18 cellular contexts compared by ENCODE assay signal in the genomic region with DNA sequence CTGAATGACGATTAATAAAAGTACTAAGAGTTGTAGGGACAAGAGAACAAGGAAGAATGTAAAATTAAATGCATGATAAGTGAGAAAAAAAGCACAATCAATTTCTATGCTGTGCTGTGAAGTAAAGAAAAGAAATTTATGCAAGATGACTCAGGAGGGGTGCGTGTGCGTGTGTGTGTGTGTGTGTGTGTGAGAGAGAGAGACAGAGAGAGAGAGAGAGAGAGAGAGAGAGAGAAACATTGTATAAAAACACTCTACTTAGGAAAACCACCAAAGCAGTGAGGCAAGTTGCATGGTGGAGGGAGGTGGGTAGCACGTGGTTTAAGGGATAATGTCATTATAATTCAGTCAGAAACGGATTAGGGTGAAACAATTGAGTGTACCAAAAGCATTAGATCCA.
DNase-seq lines count a peak whose midpoint lies in the region; ATAC-seq, FAIRE-seq and TF ChIP-seq lines count a peak whose summit lies in the region.
"Had no signal": no experiment of that assay in that cellular context is flagged by ENCODE, and none has a peak within 500 bp of the region (broad histone marks: within the 10 kb centered on the region; RNA-seq: fewer than 3 reads in every experiment).

No MANE protein-coding gene starts in this region.

- no peak for FAIRE-seq in H1 (lab: Jason Lieb, UNC)

- H3K4me3 ChIP-seq in H1 (ENCODE audit: extremely low read depth in 1 of 4, insufficient read depth in 2 of 4, low read depth in 3 of 4, low read length in 4 of 4), result no peak overlapping the region
- H3K4me3 ChIP-seq in mesenchymal stem cell (ENCODE audit: insufficient read depth in 1 of 2, low read depth in 1 of 2, low read length in 2 of 2), result no peak overlapping the region
- H3K4me3 ChIP-seq in heart left ventricle, result no peak overlapping the region

- H3K36me3 ChIP-seq in H1 (ENCODE audit: control insufficient read depth in 2 of 4, insufficient read depth in 4 of 4, low read length in 3 of 4), result no peaks in the 10 kb centered on the region
- H3K36me3 ChIP-seq in mesenchymal stem cell (ENCODE audit: control insufficient read depth in 1 of 2, insufficient read depth in 2 of 2, low read depth in 1 of 2, low read length in 2 of 2), result no peaks in the 10 kb centered on the region
- no peaks in the 10 kb centered on the region for H3K36me3 ChIP-seq in heart left ventricle

- H3K27ac ChIP-seq in H1 (ENCODE audit: low read depth, low read length) (no peak overlapping the region), mesenchymal stem cell (ENCODE audit: low read length, poor library complexity, severe bottlenecking) (no peak overlapping the region), heart left ventricle (no peak overlapping the region)

- POLR2A ChIA-PET in H1 (lab: Charles Lee; ENCODE audit: partially characterized antibody), result no interaction called here

- H2AFZ ChIP-seq in H1 (ENCODE audit: low read length), result 0 out of 2 replicates have a peak overlapping the region, but pooled peaks have one; percentile 45
- H2AFZ ChIP-seq in mesenchymal stem cell (ENCODE audit: low read depth, low read length), result no peak overlapping the region

- H2BK15ac ChIP-seq in H1 (ENCODE audit: low read length) (no peak overlapping the region), mesenchymal stem cell (ENCODE audit: low read depth, poor library complexity, severe bottlenecking) (no peak overlapping the region)

- H2BK120ac ChIP-seq in H1 (replicated peaks; ENCODE audit: low read depth, low read length) (no peak overlapping the region), mesenchymal stem cell (ENCODE audit: low read depth, low read length) (no peak overlapping the region)

- no peak for ATAC-seq in activated CD4-positive, CD25-positive, alpha-beta regulatory T cell treated with anti-CD3 and anti-CD28 coated beads, Interleukin-2, amount 50 U/mL, for 24 hours
- no peak for ATAC-seq in HG03280 (IDR thresholded peaks at IDR 0.05; ENCODE audit: unreplicated experiment)
- ATAC-seq in heart left ventricle, result no peak

- no peak for TF ChIP-seq RAD21 in H1 (IDR thresholded peaks at IDR 0.05 in 1 of 2, conservative IDR thresholded peaks at IDR 0.05 in 1 of 2; ENCODE audit: low read depth in 2 of 2, low read length in 2 of 2)

- in situ Hi-C loops in Caki2 (cut with HindIII; ENCODE audit: low pct_unique_long_range_greater_than_20kb, low sequenced_read_pairs), result no loop called here

- DNase-seq in Caki2 (ENCODE audit: low read depth) (peak; percentile 0), LHCN-M2 (ENCODE audit: low read depth) (peak; percentile 19), H1 (ENCODE audit: low read depth in 1 of 2, low spot score in 2 of 2) (no peak), mesenchymal stem cell (peak; percentile 43), NCI-H1694 treated with DMSO at 0.1 percent for 48 hours (lab: John Stamatoyannopoulos, UW) (no peak), heart left ventricle (no peak)
- DNase-seq: Caco-2; HCEC 1CT; KG1; NCI-H1092; NCI-H187; NCI-H345; NCI-H526 treated with DMSO at 0.1 percent for 48 hours; NK-92 treated with Interleukin-12 subunit alpha and Interleukin-12 subunit beta, amount 100 ng/mL, for 24 hours; RPMI8226; SIG-M5 had no signal

- H3K9me3 ChIP-seq in H1 (ENCODE audit: insufficient read depth in 2 of 2, low read depth in 1 of 2, low read length in 1 of 2) (no peaks in the 10 kb centered on the region), mesenchymal stem cell (ENCODE audit: control insufficient read depth, low read length) (no peaks in the 10 kb centered on the region), heart left ventricle (no peaks in the 10 kb centered on the region)
- H3K9me3 ChIP-seq: Caco-2 had no signal

- TF ChIP-seq CTCF in H1 (IDR thresholded peaks at IDR 0.05; ENCODE audit: control extremely low read depth in 1 of 3, insufficient read depth in 1 of 3, low read depth in 1 of 3, low read length in 3 of 3) (no peak), heart left ventricle (IDR thresholded peaks at IDR 0.05) (no peak)

- intact Hi-C loops in heart left ventricle (cut with DNase I), result no loop called here

- H3K4me2 ChIP-seq in H1 (ENCODE audit: insufficient read depth in 1 of 2, low read depth in 2 of 2, low read length in 2 of 2) (no peak overlapping the region), mesenchymal stem cell (ENCODE audit: low read length, poor library complexity, severe bottlenecking) (no peak overlapping the region)

- H3K23ac ChIP-seq in H1 (ENCODE audit: insufficient read length) (no peak overlapping the region), mesenchymal stem cell (ENCODE audit: low read length in 2 of 2) (no peak overlapping the region)

- WGBS in H1 (ENCODE audit: extremely low coverage in 1 of 2, insufficient coverage in 1 of 2, insufficient read length in 1 of 2, insufficient replicate concordance in 2 of 2, low coverage in 1 of 2, low lambda C conversion rate in 2 of 2, missing lambda C conversion rate in 1 of 2), 2 experiments, result 79% methylated on average over 5 of the region's 5 CpGs; no CpG with 5 or more reads in 1 of the 2 experiments
- 84% methylated on average over 4 of the region's 5 CpGs for WGBS in mesenchymal stem cell
- WGBS in heart left ventricle, 4 donors, result 71 to 77% (median 75%) methylated on average over 5 of the region's 5 CpGs

- H3K27me3 ChIP-seq in H1 (replicated peaks in 1 of 4; ENCODE audit: control insufficient read depth in 3 of 4, extremely low read depth in 1 of 4, insufficient read depth in 3 of 4, low read length in 3 of 4) (no peaks in the 10 kb centered on the region), mesenchymal stem cell (ENCODE audit: control insufficient read depth in 1 of 2, insufficient read depth in 1 of 2, low read length in 2 of 2) (no peaks in the 10 kb centered on the region), heart left ventricle (no peaks in the 10 kb centered on the region)

- H3K79me1 ChIP-seq in H1 (ENCODE audit: low read depth, low read length) (no peaks in the 10 kb centered on the region), mesenchymal stem cell (replicated peaks; ENCODE audit: low read length, poor library complexity, severe bottlenecking) (no peaks in the 10 kb centered on the region)

- H3K4me1 ChIP-seq in H1 (replicated peaks in 1 of 4; ENCODE audit: control insufficient read depth in 3 of 4, insufficient read depth in 4 of 4, low read length in 3 of 4), result no peaks in the 10 kb centered on the region
- no peaks in the 10 kb centered on the region for H3K4me1 ChIP-seq in mesenchymal stem cell (ENCODE audit: control insufficient read depth, insufficient read depth, low read depth, low read length)
- no peaks in the 10 kb centered on the region for H3K4me1 ChIP-seq in heart left ventricle
- H3K4me1 ChIP-seq: Caco-2 had no signal

- H2AK5ac ChIP-seq in H1 (ENCODE audit: low read depth, low read length) (no peak overlapping the region), mesenchymal stem cell (ENCODE audit: low read length, severe bottlenecking) (no peak overlapping the region)

- H2BK5ac ChIP-seq in H1 (ENCODE audit: low read depth, low read length), result no peak overlapping the region
- H2BK5ac ChIP-seq in mesenchymal stem cell (ENCODE audit: low read depth, low read length, poor library complexity, severe bottlenecking), result no peak overlapping the region

- H3K56ac ChIP-seq in H1 (replicated peaks; ENCODE audit: insufficient read length, low read depth, low read length), result no peak overlapping the region

- H2BK12ac ChIP-seq in H1 (ENCODE audit: low read depth, low read length) (no peak overlapping the region), mesenchymal stem cell (ENCODE audit: low read length in 2 of 2) (no peak overlapping the region)

- TF ChIP-seq POLR2A in H1 (IDR thresholded peaks at IDR 0.05; ENCODE audit: control extremely low read depth in 1 of 2, low read depth in 2 of 2, low read length in 2 of 2) (no peak), heart left ventricle (IDR thresholded peaks at IDR 0.05) (no peak)

- H4K8ac ChIP-seq in H1 (ENCODE audit: extremely low read depth, insufficient read depth, low read length), result no peak overlapping the region
- H4K8ac ChIP-seq in mesenchymal stem cell (ENCODE audit: low read length), result no peak overlapping the region

- H3K79me2 ChIP-seq in H1 (ENCODE audit: control insufficient read depth in 1 of 2, insufficient read depth in 2 of 2, low read length in 2 of 2), result no peaks in the 10 kb centered on the region

- H2BK20ac ChIP-seq in H1 (ENCODE audit: low read length), result no peak overlapping the region

- H3K23me2 ChIP-seq in H1 (ENCODE audit: low read depth, low read length), result no peaks in the 10 kb centered on the region

- no peak for TF ChIP-seq EP300 in H1 (IDR thresholded peaks at IDR 0.05; ENCODE audit: borderline replicate concordance in 1 of 2, low read depth in 2 of 2, low read length in 2 of 2)

- H3K4ac ChIP-seq in H1 (replicated peaks; ENCODE audit: insufficient read length, low read depth, low read length), result no peak overlapping the region
- no peak overlapping the region for H3K4ac ChIP-seq in mesenchymal stem cell (ENCODE audit: low read depth in 1 of 2, low read length in 2 of 2)

- H4K20me1 ChIP-seq in H1 (replicated peaks in 1 of 2; ENCODE audit: control insufficient read depth in 1 of 2, insufficient read depth in 2 of 2, low read length in 2 of 2), result no peaks in the 10 kb centered on the region

- H3K14ac ChIP-seq in H1 (ENCODE audit: insufficient read length) (no peak overlapping the region), mesenchymal stem cell (ENCODE audit: low read length in 2 of 2) (no peak overlapping the region)

- H3K18ac ChIP-seq in H1 (ENCODE audit: extremely low read depth, low read length), result no peak overlapping the region
- H3K18ac ChIP-seq in mesenchymal stem cell (ENCODE audit: low read depth in 1 of 2, low read length in 2 of 2), result no peak overlapping the region

- H4K91ac ChIP-seq in H1 (replicated peaks; ENCODE audit: insufficient read length, low read length) (no peak overlapping the region), mesenchymal stem cell (ENCODE audit: low read length) (no peak overlapping the region)

- no peak overlapping the region for H4K5ac ChIP-seq in H1 (ENCODE audit: insufficient read length, low read depth, low read length)

- CTCF ChIA-PET in H1 (lab: Charles Lee; ENCODE audit: partially characterized antibody), result no interaction called here

- H3K9ac ChIP-seq in H1 (replicated peaks in 1 of 4; ENCODE audit: extremely low read depth in 1 of 4, low read depth in 3 of 4, low read length in 3 of 4) (no peak overlapping the region), mesenchymal stem cell (ENCODE audit: low read length) (no peak overlapping the region)

TF ChIP-seq in H1, 55 proteins besides CTCF, POLR2A, EP300 and RAD21:
- TF ChIP-seq MAFK (IDR thresholded peaks at IDR 0.05; ENCODE audit: low read depth, low read length) (no peak), POU5F1 (IDR thresholded peaks at IDR 0.05; ENCODE audit: low read depth, low read length) (no peak), CHD2 (IDR thresholded peaks at IDR 0.05; ENCODE audit: low read length) (no peak)
TF ChIP-seq in H1: peak in this region for 0.

Comparison
In these comparisons a context has a peak if more than half of its experiments do, and no peak if none do; other contexts are left out.
1. DNase-seq: peak in Caki2 (single experiment), LHCN-M2 (single experiment) and mesenchymal stem cell (single experiment); none in H1 (0 of 2), NCI-H1694 treated with DMSO at 0.1 percent for 48 hours (single experiment) and heart left ventricle (0 of 5).